Comparison of ENCODE assay signal across 8 cellular contexts in genomic region chr16:11079657-11080187, GRCh38.
DNase-seq lines count a peak whose midpoint lies in the region; ATAC-seq, FAIRE-seq and TF ChIP-seq lines count a peak whose summit lies in the region.

No MANE protein-coding gene starts in this region.

- H3K4me1 Mint-ChIP-seq in activated T-cell treated with anti-CD3 and anti-CD28 coated beads, Interleukin-2, amount 50 U/mL, for 72 hours (ENCODE audit: low read depth), result peaks cover 100% of the 10 kb centered on the region

- 62 to 71% (median 66%) methylated on average over 6 of the region's 6 CpGs for WGBS in psoas muscle, 3 donors

- peak overlapping the region; percentile 99 for H3K27ac Mint-ChIP-seq in activated T-cell treated with anti-CD3 and anti-CD28 coated beads, Interleukin-2, amount 50 U/mL, for 72 hours

- peaks cover 3 to 6% of the 10 kb centered on the region in 2 donors for H3K36me3 Mint-ChIP-seq in activated T-cell treated with anti-CD3 and anti-CD28 coated beads, Interleukin-2, amount 50 U/mL, for 72 hours (ENCODE audit: insufficient read depth in 2 of 2)

- intact Hi-C loops in psoas muscle (cut with DNase I), result loop anchor here in 1 of 2 donors (5.0 kb wide), 1 partner anchor 178 kb away; the partner anchor contains the start of gene SOCS1

- peak overlapping the region; percentile 80 to 95 for H3K4me3 Mint-ChIP-seq in activated T-cell treated with anti-CD3 and anti-CD28 coated beads, Interleukin-2, amount 50 U/mL, for 72 hours

- H3K9me3 ChIP-seq in psoas muscle, result no peaks in the 10 kb centered on the region

- H3K27me3 ChIP-seq in psoas muscle (ENCODE audit: insufficient read depth in 3 of 3, low read length in 2 of 3), result no peaks in the 10 kb centered on the region

- H3K27me3 Mint-ChIP-seq in activated T-cell treated with anti-CD3 and anti-CD28 coated beads, Interleukin-2, amount 50 U/mL, for 72 hours (ENCODE audit: low read depth), result no peaks in the 10 kb centered on the region

- peak; percentile 39 for FAIRE-seq in GM18507 (lab: Jason Lieb, UNC)

- no peak overlapping the region for H3K27ac ChIP-seq in psoas muscle

- DNase-seq in ACHN (peak; percentile 57), GM18507 (ENCODE audit: extremely low spot score, insufficient read length, low read depth) (no peak), left kidney (ENCODE audit: low read depth, low spot score) (peak; percentile 60), psoas muscle (no peak), NK-92 (lab: John Stamatoyannopoulos, UW; ENCODE audit: unreplicated experiment) (no peak)
- DNase-seq in activated T-cell treated with anti-CD3 and anti-CD28 coated beads, Interleukin-2, amount 50 U/mL, for 72 hours, result peak in 1 of 2 donors; percentile 46

- H3K4me3 ChIP-seq in psoas muscle, result no peak overlapping the region

- no peaks in the 10 kb centered on the region for H3K36me3 ChIP-seq in psoas muscle (ENCODE audit: insufficient read depth in 1 of 2, low read depth in 1 of 2)

- H3K4me1 ChIP-seq in psoas muscle, result peaks cover 7% of the 10 kb centered on the region

- ATAC-seq in activated T-cell treated with anti-CD3 and anti-CD28 coated beads, Interleukin-2, amount 50 U/mL, for 72 hours (replicated peaks in 1 of 2), result peak in 1 of 2 donors; percentile 3
- ATAC-seq in psoas muscle (no peak), GM18517 (IDR thresholded peaks at IDR 0.05; ENCODE audit: unreplicated experiment) (no peak), GM19395 (IDR thresholded peaks at IDR 0.05; ENCODE audit: unreplicated experiment) (no peak)

- in situ Hi-C loops in ACHN (cut with HindIII; ENCODE audit: low pct_ligation_motif_present, low pct_unique_long_range_greater_than_20kb, low sequenced_read_pairs), result no loop called here

- H3K9me3 Mint-ChIP-seq in activated T-cell treated with anti-CD3 and anti-CD28 coated beads, Interleukin-2, amount 50 U/mL, for 72 hours, result no peaks in the 10 kb centered on the region

- no peak for TF ChIP-seq CTCF in psoas muscle (IDR thresholded peaks at IDR 0.05)

Comparison
In these comparisons a context has a peak if more than half of its experiments do, and no peak if none do; other contexts are left out.
1. DNase-seq: peak in ACHN (single experiment) and left kidney (single experiment); none in GM18507 (single experiment), psoas muscle (0 of 2) and NK-92 (single experiment).